Comparison of ENCODE assay signal across 1 cellular context in genomic region chr20:709864-710761, GRCh38.
TF ChIP-seq lines count a peak whose summit lies in the region.

No MANE protein-coding gene starts in this region.

TF ChIP-seq in H1, 55 proteins besides CTCF, POLR2A, EP300 and RAD21:
- TF ChIP-seq TCF12 (IDR thresholded peaks at IDR 0.05; ENCODE audit: low read depth, low read length) (no peak), KDM4A (IDR thresholded peaks at IDR 0.05; ENCODE audit: low read depth, low read length, severe bottlenecking) (peak; percentile 22), SP4 (IDR thresholded peaks at IDR 0.05; ENCODE audit: low read length) (no peak)
